Comparison of ENCODE assay signal across 8 cellular contexts in the genomic region with DNA sequence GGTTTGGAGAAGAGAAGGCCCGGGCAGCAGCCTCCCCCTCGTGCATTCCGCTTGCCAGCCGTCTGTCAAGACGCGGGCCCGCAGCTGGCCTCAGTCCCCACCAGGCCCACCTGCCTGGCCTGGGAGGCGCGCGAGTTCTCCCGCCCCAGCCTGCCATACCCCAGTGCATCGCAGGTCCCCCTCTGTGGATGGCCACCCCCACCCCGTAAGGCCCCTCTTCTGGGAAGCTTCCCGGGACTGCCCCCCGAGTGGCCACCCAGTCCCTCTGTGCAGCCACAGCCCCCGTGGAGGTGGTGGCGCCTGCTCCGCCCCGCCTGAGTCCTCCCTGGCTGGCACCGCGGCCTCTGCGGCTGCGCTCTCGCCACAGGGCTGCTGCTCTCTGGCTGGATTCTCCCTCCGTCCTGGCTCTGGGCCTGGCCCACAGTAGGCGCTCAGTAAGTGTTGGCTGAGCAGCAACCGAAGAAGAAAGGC.
DNase-seq lines count a peak whose midpoint lies in the region; ATAC-seq, FAIRE-seq and TF ChIP-seq lines count a peak whose summit lies in the region.

No MANE protein-coding gene starts in this region.

- H3K4me1 ChIP-seq in keratinocyte (ENCODE audit: control insufficient read depth, extremely low read depth, insufficient read depth, low read length) (peaks cover 2% of the 10 kb centered on the region), thoracic aorta (ENCODE audit: control insufficient read depth in 1 of 2, low read depth in 2 of 2) (peaks cover 0 to 17% of the 10 kb centered on the region in 2 donors)

- no peaks in the 10 kb centered on the region for H3K79me2 ChIP-seq in keratinocyte (ENCODE audit: control insufficient read depth, insufficient read depth, low read length)

- H3K4me1 Mint-ChIP-seq in activated CD4-positive, alpha-beta T cell treated with anti-CD3 and anti-CD28 coated beads, Interleukin-2, amount 10 ng/mL, durations not matched to agents 24 days and 14 days: peaks cover 2% of the 10 kb centered on the region

- FAIRE-seq in keratinocyte (lab: Jason Lieb, UNC) (no peak), GM12892 (lab: Jason Lieb, UNC) (no peak)

- no peak overlapping the region for H3K9ac ChIP-seq in keratinocyte (ENCODE audit: control insufficient read depth, extremely low read depth, insufficient read depth, low read length)

- dilution Hi-C loops in keratinocyte (cut with MboI; ENCODE audit: extremely low pct_ligation_motif_present, low sequenced_read_pairs): no loop called here

- TF ChIP-seq CTCF in keratinocyte (optimal IDR thresholded peaks at IDR 0.05 in 1 of 3, IDR thresholded peaks at IDR 0.05 in 1 of 3, conservative IDR thresholded peaks at IDR 0.05 in 1 of 3; ENCODE audit: extremely low read depth in 1 of 3, insufficient read depth in 2 of 3, low read length in 3 of 3) (no peak), thoracic aorta (IDR thresholded peaks at IDR 0.05) (no peak)

- H3K36me3 ChIP-seq in keratinocyte (ENCODE audit: control insufficient read depth in 2 of 2, extremely low read depth in 1 of 2, insufficient read depth in 2 of 2, low read length in 2 of 2) (no peaks in the 10 kb centered on the region), thoracic aorta (no peaks in the 10 kb centered on the region)

- DNase-seq in activated CD4-positive, alpha-beta T cell treated with anti-CD3 and anti-CD28 coated beads, Interleukin-2, amount 10 ng/mL, durations not matched to agents 24 days and 14 days: no peak
- DNase-seq in activated CD4-positive, alpha-beta T cell treated with anti-CD3 and anti-CD28 coated beads, Interleukin-2, amount 50 U/mL, for 1 hour: no peak
- DNase-seq in astrocyte of the hippocampus (ENCODE audit: low read depth, low spot score) (peak; percentile 89), keratinocyte (ENCODE audit: low read depth, low spot score) (no peak), thoracic aorta (ENCODE audit: low spot score) (peak; percentile 14), GM12892 (ENCODE audit: insufficient read length) (no peak)

- intact Hi-C loops in activated CD4-positive, alpha-beta T cell treated with anti-CD3 and anti-CD28 coated beads, Interleukin-2, amount 10 ng/mL, durations not matched to agents 24 days and 14 days (cut with micrococcal nuclease): no loop called here

- H3K36me3 Mint-ChIP-seq in activated CD4-positive, alpha-beta T cell treated with anti-CD3 and anti-CD28 coated beads, Interleukin-2, amount 10 ng/mL, durations not matched to agents 24 days and 14 days (ENCODE audit: low read depth): no peaks in the 10 kb centered on the region

- H3K27me3 Mint-ChIP-seq in activated CD4-positive, alpha-beta T cell treated with anti-CD3 and anti-CD28 coated beads, Interleukin-2, amount 10 ng/mL, durations not matched to agents 24 days and 14 days: peaks cover 20% of the 10 kb centered on the region

- H3K4me3 ChIP-seq in keratinocyte (ENCODE audit: control insufficient read depth in 2 of 3, extremely low read depth in 1 of 3, insufficient read depth in 2 of 3, low read depth in 1 of 3, low read length in 3 of 3) (no peak overlapping the region), thoracic aorta (peak overlapping the region; percentile 74)

- H3K27ac Mint-ChIP-seq in activated CD4-positive, alpha-beta T cell treated with anti-CD3 and anti-CD28 coated beads, Interleukin-2, amount 10 ng/mL, durations not matched to agents 24 days and 14 days: no peak overlapping the region

- peak overlapping the region; percentile 56 for H3K4me3 Mint-ChIP-seq in activated CD4-positive, alpha-beta T cell treated with anti-CD3 and anti-CD28 coated beads, Interleukin-2, amount 10 ng/mL, durations not matched to agents 24 days and 14 days

- H3K27me3 ChIP-seq in keratinocyte (ENCODE audit: control insufficient read depth, extremely low read depth, insufficient read depth, low read length) (no peaks in the 10 kb centered on the region), thoracic aorta (replicated peaks; ENCODE audit: insufficient read depth) (no peaks in the 10 kb centered on the region)

- H2AFZ ChIP-seq in keratinocyte (ENCODE audit: control insufficient read depth, low read length): peak overlapping the region; percentile 15

- no peaks in the 10 kb centered on the region for H3K9me3 ChIP-seq in keratinocyte (ENCODE audit: control insufficient read depth, low read depth, low read length)
- no peaks in the 10 kb centered on the region for H3K9me3 ChIP-seq in thoracic aorta

- TF ChIP-seq POLR2A in GM12892 (IDR thresholded peaks at IDR 0.05; ENCODE audit: low read depth, low read length): no peak

- ATAC-seq in thoracic aorta (ENCODE audit: insufficient number of reproducible peaks, low FRiP score, low read depth) (no peak), GM19324 (IDR thresholded peaks at IDR 0.05; ENCODE audit: low FRiP score, unreplicated experiment) (no peak), HG03354 (IDR thresholded peaks at IDR 0.05; ENCODE audit: poor library complexity, severe bottlenecking, unreplicated experiment) (no peak)

- H4K20me1 ChIP-seq in keratinocyte (ENCODE audit: control insufficient read depth, extremely low read depth, insufficient read depth, low read length): no peaks in the 10 kb centered on the region

- H3K4me2 ChIP-seq in keratinocyte (ENCODE audit: control insufficient read depth, extremely low read depth, insufficient read depth, low read depth, low read length): peak overlapping the region; percentile 48

- H3K27ac ChIP-seq in keratinocyte (ENCODE audit: control insufficient read depth, insufficient read depth, low read length) (no peak overlapping the region), thoracic aorta (peak overlapping the region; percentile 66 to 75)

- no peaks in the 10 kb centered on the region for H3K9me1 ChIP-seq in keratinocyte (ENCODE audit: control insufficient read depth, extremely low read depth, insufficient read depth, low read length)

- no peaks in the 10 kb centered on the region for H3K9me3 Mint-ChIP-seq in activated CD4-positive, alpha-beta T cell treated with anti-CD3 and anti-CD28 coated beads, Interleukin-2, amount 10 ng/mL, durations not matched to agents 24 days and 14 days

Comparison
In these comparisons a context has a peak if more than half of its experiments do, and no peak if none do; other contexts are left out.
1. DNase-seq: peak in astrocyte of the hippocampus (single experiment) and thoracic aorta (single experiment); none in activated CD4-positive, alpha-beta T cell treated with anti-CD3 and anti-CD28 coated beads, Interleukin-2, amount 10 ng/mL, durations not matched to agents 24 days and 14 days (single experiment), activated CD4-positive, alpha-beta T cell treated with anti-CD3 and anti-CD28 coated beads, Interleukin-2, amount 50 U/mL, for 1 hour (single experiment), keratinocyte (single experiment) and GM12892 (single experiment).